ENCODE assay signal across 1 cellular context in genomic region chr6:36028088-36028886, GRCh38.
TF ChIP-seq lines count a peak whose summit lies in the region.

No MANE protein-coding gene starts in this region.

TF ChIP-seq in K562, 482 proteins besides CTCF, POLR2A, EP300 and RAD21 (continued from another document and continues in another):
- peak; percentile 64 for TF ChIP-seq ARID4B (CRISPR knock-in tag; IDR thresholded peaks at IDR 0.05)
- TF ChIP-seq NRF1 (conservative IDR thresholded peaks at IDR 0.05 in 1 of 2, IDR thresholded peaks at IDR 0.05 in 1 of 2), result peak; percentile 6 to 46; a peak in 1 of 4 replicates
- no peak for TF ChIP-seq ZNF174 (CRISPR knock-in tag; IDR thresholded peaks at IDR 0.05)
- TF ChIP-seq TCF7L2 (IDR thresholded peaks at IDR 0.05; ENCODE audit: low read depth, low read length), result no peak
- TF ChIP-seq GABPA (tag; conservative IDR thresholded peaks at IDR 0.05; ENCODE audit: low read depth), result no peak
- no peak for TF ChIP-seq NBN (IDR thresholded peaks at IDR 0.05; ENCODE audit: low read depth)
- TF ChIP-seq TEAD4 (IDR thresholded peaks at IDR 0.05; ENCODE audit: low read length), result 0 out of 2 replicates have a peak, but pooled peaks have one; percentile 2
- 0 out of 2 replicates have a peak, but pooled peaks have one; percentile 68 for TF ChIP-seq TEAD4 (CRISPR knock-in tag; IDR thresholded peaks at IDR 0.05; ENCODE audit: borderline replicate concordance)
- TF ChIP-seq ZNF311 (CRISPR knock-in tag; IDR thresholded peaks at IDR 0.05), result no peak
- TF ChIP-seq REST (CRISPR knock-in tag; IDR thresholded peaks at IDR 0.05; ENCODE audit: low read depth), result no peak; the same call in 1 of the 2 replicates
- TF ChIP-seq RFX1 (IDR thresholded peaks at IDR 0.05), result no peak
- TF ChIP-seq RUNX1 (IDR thresholded peaks at IDR 0.05; ENCODE audit: low read depth), result no peak; the same call in 1 of the 2 replicates
- TF ChIP-seq ZNF12 (CRISPR knock-in tag; IDR thresholded peaks at IDR 0.05), result no peak; the same call in 1 of the 2 replicates
- TF ChIP-seq HNRNPK (IDR thresholded peaks at IDR 0.05; ENCODE audit: low read depth, low read length, poor library complexity, severe bottlenecking), result no peak
- TF ChIP-seq BMI1 (IDR thresholded peaks at IDR 0.05; ENCODE audit: low read length), result 0 out of 2 replicates have a peak, but pooled peaks have one; percentile 14
- no peak for TF ChIP-seq SMARCA4 (IDR thresholded peaks at IDR 0.05)
- TF ChIP-seq STAT5B (CRISPR knock-in tag; IDR thresholded peaks at IDR 0.05), result no peak
- TF ChIP-seq FOXP4 (CRISPR knock-in tag; IDR thresholded peaks at IDR 0.05; ENCODE audit: borderline replicate concordance), result peak; percentile 84; the same call in 1 of the 2 replicates
- no peak; the same call in 1 of the 2 replicates for TF ChIP-seq E2F5 (CRISPR knock-in tag; IDR thresholded peaks at IDR 0.05)
- 0 out of 2 replicates have a peak, but pooled peaks have one; percentile 14 for TF ChIP-seq USF1 (CRISPR knock-in tag; IDR thresholded peaks at IDR 0.05)
- no peak for TF ChIP-seq U2AF1 (optimal IDR thresholded peaks at IDR 0.05; ENCODE audit: low read depth, low read length)
- no peak for TF ChIP-seq HCFC1 (IDR thresholded peaks at IDR 0.05; ENCODE audit: low read depth, low read length)
- TF ChIP-seq ZC3H11A (IDR thresholded peaks at IDR 0.05; ENCODE audit: low read depth, low read length), result no peak
- TF ChIP-seq FOSL1 (tag; conservative IDR thresholded peaks at IDR 0.05), result no peak
- TF ChIP-seq ILF3 (IDR thresholded peaks at IDR 0.05; ENCODE audit: borderline replicate concordance), result 0 out of 2 replicates have a peak, but pooled peaks have one; percentile 3
- TF ChIP-seq KAT7 (CRISPR knock-in tag; IDR thresholded peaks at IDR 0.05; ENCODE audit: borderline replicate concordance), result peak; percentile 62; the same call in 1 of the 2 replicates
- no peak for TF ChIP-seq ZBTB7A (IDR thresholded peaks at IDR 0.05; ENCODE audit: borderline replicate concordance, control insufficient read depth, low read depth, low read length)
- no peak for TF ChIP-seq NFATC3 (IDR thresholded peaks at IDR 0.05)
- TF ChIP-seq ZNF507 (tag; conservative IDR thresholded peaks at IDR 0.05), result no peak
- TF ChIP-seq DACH1 (IDR thresholded peaks at IDR 0.05; ENCODE audit: partially characterized antibody), result no peak
- TF ChIP-seq RBFOX2 (IDR thresholded peaks at IDR 0.05; ENCODE audit: low read depth, low read length), result peak; percentile 61
- TF ChIP-seq ZNF589 (CRISPR knock-in tag; IDR thresholded peaks at IDR 0.05; ENCODE audit: low read depth), result no peak
- TF ChIP-seq ZNF436 (CRISPR knock-in tag; IDR thresholded peaks at IDR 0.05), result no peak
- no peak for TF ChIP-seq ZBTB43 (CRISPR knock-in tag; IDR thresholded peaks at IDR 0.05)
- TF ChIP-seq HLTF (IDR thresholded peaks at IDR 0.05), result no peak
- TF ChIP-seq CHAMP1 (IDR thresholded peaks at IDR 0.05), result no peak
- TF ChIP-seq MIER1 (IDR thresholded peaks at IDR 0.05; ENCODE audit: low read depth), result peak; percentile 63; the same call in 1 of the 2 replicates
- no peak for TF ChIP-seq PHF21A (IDR thresholded peaks at IDR 0.05; ENCODE audit: borderline replicate concordance, low read depth)
- TF ChIP-seq EGR1 (conservative IDR thresholded peaks at IDR 0.05), result no peak; the same call in 1 of the 2 replicates
- peak; percentile 58; the same call in 1 of the 2 replicates for TF ChIP-seq ZNF143 (CRISPR knock-in tag; IDR thresholded peaks at IDR 0.05)
- no peak for TF ChIP-seq RNF219 (CRISPR knock-in tag; IDR thresholded peaks at IDR 0.05)
